11 cellular contexts compared by ENCODE assay signal in genomic region chr21:38056481-38056880, GRCh38.
"Had no signal": no experiment of that assay in that cellular context is flagged by ENCODE, and none has a peak within 500 bp of the region (broad histone marks: within the 10 kb centered on the region; RNA-seq: fewer than 3 reads in every experiment).

No MANE protein-coding gene starts in this region.

- H2AFZ ChIP-seq: GM23248, GM23338 had no signal

- H3K4me1 ChIP-seq: HAP-1 had no signal

- FAIRE-seq: H1, H54 had no signal

- H3K4me2 ChIP-seq: GM23338 had no signal

- H3K27ac ChIP-seq: GM23248 had no signal

- H3K4me1 Mint-ChIP-seq: GM23338, H9 had no signal

- H3K9ac ChIP-seq: GM23248 had no signal

- H3K36me3 ChIP-seq: HAP-1 had no signal

- H3K9me3 Mint-ChIP-seq: HFFc6 had no signal

- H3K9me3 ChIP-seq: HAP-1 had no signal

- H3K27ac Mint-ChIP-seq: GM23338, H9, HFFc6 had no signal

- H3K4me3 Mint-ChIP-seq: GM23338, H9, HFFc6 had no signal

- DNase-seq: GM23248, GOT3, H7, H9, HCEC 1CT, HFFc6 had no signal

- H3K4me3 ChIP-seq: GM23248, GM23338, HAP-1 had no signal

- ATAC-seq: GM23338, HCT116 had no signal
